ENCODE assay signal across 8 cellular contexts in the genomic region with DNA sequence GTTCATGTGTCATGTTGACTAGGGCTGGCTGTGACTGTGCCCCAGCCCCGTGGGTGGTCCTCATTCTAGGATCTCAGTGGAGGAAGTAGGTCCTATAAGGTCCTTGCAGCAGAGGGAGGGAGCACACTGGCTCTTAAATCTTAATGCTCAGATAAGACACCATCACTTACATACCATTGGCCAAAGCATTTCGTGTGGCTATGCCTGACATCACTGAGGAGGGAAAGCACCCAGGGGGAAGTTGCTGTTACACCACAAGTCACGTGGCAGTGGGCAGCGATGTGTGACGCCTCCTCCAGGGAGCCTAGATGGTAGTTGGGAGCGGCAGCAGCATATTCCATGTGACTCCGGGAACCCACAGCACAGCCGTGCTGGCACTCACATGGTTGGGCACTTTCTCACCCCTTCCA.
DNase-seq lines count a peak whose midpoint lies in the region; ATAC-seq, FAIRE-seq and TF ChIP-seq lines count a peak whose summit lies in the region.

No MANE protein-coding gene starts in this region.

- RAD21 ChIA-PET in HCT116 (lab: Charles Lee; ENCODE audit: low non-redundant PET in 1 of 2, low total read pairs in 2 of 2, uncharacterized antibody in 2 of 2, unreplicated experiment in 2 of 2) = no interaction called here

- no peak overlapping the region for H3K23ac ChIP-seq in mesenchymal stem cell (ENCODE audit: low read length in 2 of 2)

- H3K9ac ChIP-seq in HCT116 (ENCODE audit: low read length) (peak overlapping the region; percentile 18), mesenchymal stem cell (ENCODE audit: low read length) (no peak overlapping the region)

- peak overlapping the region in 1 of 2 experiments; percentile 31 for H3K18ac ChIP-seq in mesenchymal stem cell (ENCODE audit: low read depth in 1 of 2, low read length in 2 of 2)

- TF ChIP-seq POLR2A in HCT116 (IDR thresholded peaks at IDR 0.05; ENCODE audit: borderline replicate concordance, extremely low read depth, insufficient read depth, insufficient read length) = no peak
- TF ChIP-seq POLR2A in NB4 (IDR thresholded peaks at IDR 0.05; ENCODE audit: extremely low read depth, insufficient read length) = no peak
- TF ChIP-seq POLR2A in stomach (IDR thresholded peaks at IDR 0.05) = no peak

- H3K36me3 ChIP-seq in HCT116 (ENCODE audit: control insufficient read depth in 1 of 2, insufficient read depth in 2 of 2, low read length in 2 of 2) = no peaks in the 10 kb centered on the region
- H3K36me3 ChIP-seq in mesenchymal stem cell (ENCODE audit: control insufficient read depth in 1 of 2, insufficient read depth in 2 of 2, low read depth in 1 of 2, low read length in 2 of 2) = peaks cover 0 to 3% of the 10 kb centered on the region in 2 experiments
- peaks cover 0 to 6% (median 2%) of the 10 kb centered on the region in 4 donors for H3K36me3 ChIP-seq in stomach

- no peak overlapping the region for H3K4me3 ChIP-seq in HCT116 (replicated peaks in 1 of 2; ENCODE audit: low read depth in 1 of 2, low read length in 2 of 2)
- H3K4me3 ChIP-seq in NB4 (ENCODE audit: low read depth, low read length) = no peak overlapping the region
- H3K4me3 ChIP-seq in mesenchymal stem cell (ENCODE audit: insufficient read depth in 1 of 2, low read depth in 1 of 2, low read length in 2 of 2) = no peak overlapping the region
- H3K4me3 ChIP-seq in stomach = no peak overlapping the region

- no peaks in the 10 kb centered on the region for H4K20me1 ChIP-seq in HCT116 (ENCODE audit: insufficient read depth)

- TF ChIP-seq RAD21 in HCT116 (IDR thresholded peaks at IDR 0.05; ENCODE audit: low read depth) = no peak

- H3K27me3 ChIP-seq in HCT116 (ENCODE audit: insufficient read depth, low read length) = no peaks in the 10 kb centered on the region
- no peaks in the 10 kb centered on the region for H3K27me3 ChIP-seq in mesenchymal stem cell (ENCODE audit: control insufficient read depth in 1 of 2, insufficient read depth in 1 of 2, low read length in 2 of 2)
- H3K27me3 ChIP-seq in stomach = no peaks in the 10 kb centered on the region

- POLR2A ChIA-PET in HCT116 (lab: Charles Lee) = no interaction called here

- no peak overlapping the region for H2BK12ac ChIP-seq in mesenchymal stem cell (ENCODE audit: low read length in 2 of 2)

- H3K79me1 ChIP-seq in mesenchymal stem cell (replicated peaks; ENCODE audit: low read length, poor library complexity, severe bottlenecking) = peaks cover 11% of the 10 kb centered on the region

- H2BK120ac ChIP-seq in mesenchymal stem cell (ENCODE audit: low read depth, low read length) = no peak overlapping the region

- no peak for FAIRE-seq in frontal cortex (lab: Jason Lieb, UNC)

- H4K91ac ChIP-seq in mesenchymal stem cell (ENCODE audit: low read length) = no peak overlapping the region

- H2AK5ac ChIP-seq in mesenchymal stem cell (ENCODE audit: low read length, severe bottlenecking) = no peak overlapping the region

- BruUV-seq in HCT116 (replicated peaks; lab: Mats Ljungman, UMichigan) = no TSS peak

- intact Hi-C loops in HCT116 (cut with micrococcal nuclease) = no loop called here
- intact Hi-C loops in stomach (cut with DNase I; ENCODE audit: low total_unique reads) = no loop called here

- no peak overlapping the region for H2BK5ac ChIP-seq in mesenchymal stem cell (ENCODE audit: low read depth, low read length, poor library complexity, severe bottlenecking)

- H3K4me1 ChIP-seq in HCT116 (ENCODE audit: control insufficient read depth in 1 of 2, insufficient read depth in 2 of 2, low read length in 2 of 2) (peaks cover 46 to 61% of the 10 kb centered on the region in 2 experiments), mesenchymal stem cell (ENCODE audit: control insufficient read depth, insufficient read depth, low read depth, low read length) (peaks cover 21% of the 10 kb centered on the region), stomach (peaks cover 10 to 23% (median 14%) of the 10 kb centered on the region in 4 donors)

- TF ChIP-seq CTCF in HCT116 (IDR thresholded peaks at IDR 0.05 in 2 of 3, conservative IDR thresholded peaks at IDR 0.05 in 1 of 3; ENCODE audit: borderline replicate concordance in 1 of 3, insufficient read depth in 1 of 3, low read depth in 2 of 3, low read length in 2 of 3) = no peak
- TF ChIP-seq CTCF in NB4 (IDR thresholded peaks at IDR 0.05; ENCODE audit: low read depth, low read length) = no peak
- no peak for TF ChIP-seq CTCF in stomach (IDR thresholded peaks at IDR 0.05)

- no peaks in the 10 kb centered on the region for H3K9me3 ChIP-seq in HCT116 (ENCODE audit: control insufficient read depth in 1 of 2, insufficient read depth in 1 of 2, low read depth in 1 of 2, low read length in 2 of 2)
- no peaks in the 10 kb centered on the region for H3K9me3 ChIP-seq in mesenchymal stem cell (ENCODE audit: control insufficient read depth, low read length)
- no peaks in the 10 kb centered on the region for H3K9me3 ChIP-seq in stomach

- no peak overlapping the region for H2BK15ac ChIP-seq in mesenchymal stem cell (ENCODE audit: low read depth, poor library complexity, severe bottlenecking)

- no peak for TF ChIP-seq EP300 in stomach (IDR thresholded peaks at IDR 0.05)

- DNase-seq in HCT116 (ENCODE audit: low read depth, low spot score) = no peak
- DNase-seq in NB4 (ENCODE audit: low read depth) = peak; percentile 64
- peak; percentile 65 for DNase-seq in mesenchymal stem cell
- no peak for DNase-seq in NCI-H345 (lab: John Stamatoyannopoulos, UW)
- no peak for DNase-seq in frontal cortex (ENCODE audit: low spot score in 2 of 2)
- no peak for DNase-seq in stomach
- no peak for DNase-seq in SHP77 (lab: John Stamatoyannopoulos, UW)

- peaks cover 8% of the 10 kb centered on the region; the same call in 1 of the 2 replicates for H3K79me2 ChIP-seq in HCT116 (ENCODE audit: insufficient read depth, low read length)

- no peak overlapping the region for H3K14ac ChIP-seq in mesenchymal stem cell (ENCODE audit: low read length in 2 of 2)

- no peaks in the 10 kb centered on the region for H3K9me2 ChIP-seq in HCT116 (ENCODE audit: insufficient read depth)

- CTCF ChIA-PET in HCT116 (lab: Charles Lee) = no interaction called here

- no peak overlapping the region for H3K4ac ChIP-seq in mesenchymal stem cell (ENCODE audit: low read depth in 1 of 2, low read length in 2 of 2)

- ATAC-seq in GM18499 (IDR thresholded peaks at IDR 0.05; ENCODE audit: insufficient read depth, unreplicated experiment) (peak; percentile 68), HCT116 (no peak)

- H2AFZ ChIP-seq in HCT116 (ENCODE audit: low read depth, low read length, poor library complexity, severe bottlenecking) (no peak overlapping the region), mesenchymal stem cell (ENCODE audit: low read depth, low read length) (no peak overlapping the region)

- no peak overlapping the region for H4K8ac ChIP-seq in mesenchymal stem cell (ENCODE audit: low read length)

- WGBS in mesenchymal stem cell = 90% methylated on average over 6 of the region's 8 CpGs
- 78 to 90% (median 83%) methylated on average over 7 to 8 of the region's 8 CpGs for WGBS in stomach, 5 donors

- H3K4me2 ChIP-seq in HCT116 (ENCODE audit: low read length) (peak overlapping the region; percentile 68), mesenchymal stem cell (ENCODE audit: low read length, poor library complexity, severe bottlenecking) (no peak overlapping the region)

- H3K27ac ChIP-seq in HCT116 (ENCODE audit: low read depth, low read length) (peak overlapping the region; percentile 11), mesenchymal stem cell (ENCODE audit: low read length, poor library complexity, severe bottlenecking) (no peak overlapping the region), stomach (no peak overlapping the region)

TF ChIP-seq in HCT116, 20 proteins besides CTCF, POLR2A, EP300 and RAD21:
- no peak for TF ChIP-seq SRF (IDR thresholded peaks at IDR 0.05; ENCODE audit: low read depth)
TF ChIP-seq in HCT116: peak in this region for 0.

Comparison
In these comparisons a context has a peak if more than half of its experiments do, and no peak if none do; other contexts are left out.
1. DNase-seq: peak in NB4 (single experiment) and mesenchymal stem cell (single experiment); none in HCT116 (single experiment), NCI-H345 (single experiment), frontal cortex (0 of 2), stomach (single experiment) and SHP77 (0 of 2).